ENCODE assay signal across 24 cellular contexts in the genomic region with DNA sequence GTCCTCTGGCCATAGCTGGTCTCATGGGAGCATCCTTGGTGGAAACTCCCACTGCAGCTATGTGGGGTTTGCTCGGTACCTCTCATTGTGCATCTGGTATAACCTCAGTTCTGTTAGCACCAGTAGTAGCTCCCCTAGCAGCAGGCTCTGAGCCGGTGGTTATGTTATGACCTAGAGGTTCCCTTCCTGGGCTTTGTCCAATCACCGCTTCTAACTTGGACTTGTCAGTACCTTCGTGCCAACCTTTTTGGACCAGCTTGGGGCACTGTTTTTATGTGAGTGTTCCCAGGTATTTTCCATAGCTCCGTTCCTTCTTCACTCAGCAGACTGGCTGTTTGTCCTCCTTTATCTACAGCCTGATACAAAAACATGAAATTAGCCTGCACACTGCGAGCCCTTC.
"Had no signal": no experiment of that assay in that cellular context is flagged by ENCODE, and none has a peak within 500 bp of the region (broad histone marks: within the 10 kb centered on the region; RNA-seq: fewer than 3 reads in every experiment).

No MANE protein-coding gene starts in this region.

- H3K27ac Mint-ChIP-seq: activated CD4-positive, alpha-beta memory T cell treated with anti-CD3 and anti-CD28 coated beads for 36 hours; activated naive CD4-positive, alpha-beta T cell treated with anti-CD3 and anti-CD28 coated beads, Interleukin-2, amount 10 ng/mL, durations not matched to agents 7 days and 5 days; activated naive CD8-positive, alpha-beta T cell treated with anti-CD3 and anti-CD28 coated beads for 36 hours; activated T-helper 2 cell treated with anti-CD3 and anti-CD28 coated beads, Interferon-gamma antibody, Interleukin-2, Interleukin-4, amounts not matched to agents 10 μg/mL and 5 μg/mL and 100 μg/mL, durations not matched to agents 14 hours and 24 hours and 36 hours; WTC11 had no signal

- H3K9me3 Mint-ChIP-seq: activated CD4-positive, alpha-beta memory T cell treated with anti-CD3 and anti-CD28 coated beads for 36 hours; activated naive CD4-positive, alpha-beta T cell treated with anti-CD3 and anti-CD28 coated beads, Interleukin-2, amount 10 ng/mL, durations not matched to agents 7 days and 5 days; activated T-helper 2 cell treated with anti-CD3 and anti-CD28 coated beads, Interferon-gamma antibody, Interleukin-2, Interleukin-4, amounts not matched to agents 10 μg/mL and 5 μg/mL and 100 μg/mL, durations not matched to agents 14 hours and 24 hours and 36 hours; T-helper 1 cell treated with Interleukin-12 subunit alpha and Interleukin-12 subunit beta and Interleukin-4 antibody, amounts not matched to agents 30 μg/mL and 1 μg/mL, for 36 hours; WTC11 had no signal

- H3K27me3 ChIP-seq: brain microvascular endothelial cell had no signal

- H3K27ac ChIP-seq: brain microvascular endothelial cell, KMS-11, RWPE1 had no signal

- H3K27me3 Mint-ChIP-seq: activated CD4-positive, alpha-beta memory T cell treated with anti-CD3 and anti-CD28 coated beads for 36 hours; activated naive CD4-positive, alpha-beta T cell treated with anti-CD3 and anti-CD28 coated beads, Interleukin-2, amount 10 ng/mL, durations not matched to agents 7 days and 5 days; activated naive CD8-positive, alpha-beta T cell treated with anti-CD3 and anti-CD28 coated beads for 36 hours had no signal

- ATAC-seq: Panc1, WTC11 had no signal

- H3K4me3 Mint-ChIP-seq: activated CD4-positive, alpha-beta memory T cell treated with anti-CD3 and anti-CD28 coated beads for 36 hours; activated naive CD4-positive, alpha-beta T cell treated with anti-CD3 and anti-CD28 coated beads, Interleukin-2, amount 10 ng/mL, durations not matched to agents 7 days and 5 days; activated naive CD8-positive, alpha-beta T cell treated with anti-CD3 and anti-CD28 coated beads for 36 hours; T-helper 1 cell treated with Interleukin-12 subunit alpha and Interleukin-12 subunit beta and Interleukin-4 antibody, amounts not matched to agents 30 μg/mL and 1 μg/mL, for 36 hours; WTC11 had no signal

- DNase-seq: activated CD4-positive, alpha-beta memory T cell treated with anti-CD3 and anti-CD28 coated beads for 36 hours; activated CD4-positive, alpha-beta T cell treated with anti-CD3 and anti-CD28 coated beads for 48 hours; activated CD4-positive, CD25-positive, alpha-beta regulatory T cell treated with anti-CD3 and anti-CD28 coated beads, Interleukin-2, amount 50 U/mL, for 72 hours; activated CD8-positive, alpha-beta memory T cell treated with anti-CD3 and anti-CD28 coated beads for 24 hours; activated gamma-delta T cell treated with Interleukin-2 at 50 U/mL for 16 hours; activated naive CD4-positive, alpha-beta T cell treated with anti-CD3 and anti-CD28 coated beads, Interleukin-2, amount 10 ng/mL, durations not matched to agents 7 days and 5 days; activated naive CD8-positive, alpha-beta T cell treated with anti-CD3 and anti-CD28 coated beads for 36 hours; activated T-cell treated with anti-CD3 and anti-CD28 coated beads, Interleukin-2, amount 50 U/mL, for 48 hours; brain microvascular endothelial cell; caudate nucleus; NCI-H1092; NCI-H1417; NCI-H2029 treated with DMSO at 0.1 percent for 48 hours; NCI-H345; NCI-H510A; NCI-H526 treated with DMSO at 0.1 percent for 48 hours; NCI-H82; SHP77 treated with DMSO at 0.1 percent for 48 hours had no signal

- H3K4me2 ChIP-seq: KMS-11 had no signal
